ENCODE assay signal across 1 cellular context in the genomic region with DNA sequence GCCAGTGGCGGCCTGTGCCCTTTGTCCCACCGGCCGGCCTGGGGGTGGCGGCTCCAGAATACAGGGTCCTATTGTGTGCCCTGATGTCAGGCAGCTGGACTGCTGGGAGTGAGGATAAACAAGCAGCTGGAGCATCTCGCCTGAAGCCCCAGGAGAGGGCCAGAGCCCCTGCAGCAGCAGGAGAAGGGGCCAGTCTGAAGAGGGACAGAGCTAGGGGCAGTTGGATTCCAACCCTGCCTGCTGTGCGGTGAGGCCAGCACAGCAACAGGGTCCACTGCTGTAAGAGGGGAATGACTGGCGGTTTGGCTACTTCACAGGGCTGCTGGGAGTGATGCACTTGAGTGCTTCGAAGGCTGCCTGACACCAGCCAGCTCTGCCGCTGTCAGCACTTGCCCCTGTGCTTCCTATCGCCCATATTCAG.
TF ChIP-seq lines count a peak whose summit lies in the region.

No MANE protein-coding gene starts in this region.

TF ChIP-seq in HepG2, 621 proteins besides CTCF, POLR2A, EP300 and RAD21 (continued from another document and continues in another):
- TF ChIP-seq, protein P1, sequence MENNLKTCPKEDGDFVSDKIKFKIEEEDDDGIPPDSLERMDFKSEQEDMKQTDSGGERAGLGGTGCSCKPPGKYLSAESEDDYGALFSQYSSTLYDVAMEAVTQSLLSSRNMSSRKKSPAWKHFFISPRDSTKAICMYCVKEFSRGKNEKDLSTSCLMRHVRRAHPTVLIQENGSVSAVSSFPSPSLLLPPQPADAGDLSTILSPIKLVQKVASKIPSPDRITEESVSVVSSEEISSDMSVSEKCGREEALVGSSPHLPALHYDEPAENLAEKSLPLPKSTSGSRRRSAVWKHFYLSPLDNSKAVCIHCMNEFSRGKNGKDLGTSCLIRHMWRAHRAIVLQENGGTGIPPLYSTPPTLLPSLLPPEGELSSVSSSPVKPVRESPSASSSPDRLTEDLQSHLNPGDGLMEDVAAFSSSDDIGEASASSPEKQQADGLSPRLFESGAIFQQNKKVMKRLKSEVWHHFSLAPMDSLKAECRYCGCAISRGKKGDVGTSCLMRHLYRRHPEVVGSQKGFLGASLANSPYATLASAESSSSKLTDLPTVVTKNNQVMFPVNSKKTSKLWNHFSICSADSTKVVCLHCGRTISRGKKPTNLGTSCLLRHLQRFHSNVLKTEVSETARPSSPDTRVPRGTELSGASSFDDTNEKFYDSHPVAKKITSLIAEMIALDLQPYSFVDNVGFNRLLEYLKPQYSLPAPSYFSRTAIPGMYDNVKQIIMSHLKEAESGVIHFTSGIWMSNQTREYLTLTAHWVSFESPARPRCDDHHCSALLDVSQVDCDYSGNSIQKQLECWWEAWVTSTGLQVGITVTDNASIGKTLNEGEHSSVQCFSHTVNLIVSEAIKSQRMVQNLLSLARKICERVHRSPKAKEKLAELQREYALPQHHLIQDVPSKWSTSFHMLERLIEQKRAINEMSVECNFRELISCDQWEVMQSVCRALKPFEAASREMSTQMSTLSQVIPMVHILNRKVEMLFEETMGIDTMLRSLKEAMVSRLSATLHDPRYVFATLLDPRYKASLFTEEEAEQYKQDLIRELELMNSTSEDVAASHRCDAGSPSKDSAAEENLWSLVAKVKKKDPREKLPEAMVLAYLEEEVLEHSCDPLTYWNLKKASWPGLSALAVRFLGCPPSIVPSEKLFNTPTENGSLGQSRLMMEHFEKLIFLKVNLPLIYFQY (CRISPR knock-in tag; IDR thresholded peaks at IDR 0.05; ENCODE audit: borderline replicate concordance), result no peak
- TF ChIP-seq CENPT (CRISPR knock-in tag; IDR thresholded peaks at IDR 0.05; ENCODE audit: low read depth), result no peak
- no peak for TF ChIP-seq ZNF382 (CRISPR knock-in tag; IDR thresholded peaks at IDR 0.05; ENCODE audit: borderline replicate concordance)
- TF ChIP-seq ZC3H13 (CRISPR knock-in tag; IDR thresholded peaks at IDR 0.05), result no peak
- no peak for TF ChIP-seq SMARCE1 (IDR thresholded peaks at IDR 0.05; ENCODE audit: borderline replicate concordance)
- 0 out of 2 replicates have a peak, but pooled peaks have one; percentile 47 for TF ChIP-seq ZNF296 (CRISPR knock-in tag; conservative IDR thresholded peaks at IDR 0.05)
- TF ChIP-seq MED8 (CRISPR knock-in tag; IDR thresholded peaks at IDR 0.05; ENCODE audit: insufficient replicate concordance), result no peak
- TF ChIP-seq, protein P2, sequence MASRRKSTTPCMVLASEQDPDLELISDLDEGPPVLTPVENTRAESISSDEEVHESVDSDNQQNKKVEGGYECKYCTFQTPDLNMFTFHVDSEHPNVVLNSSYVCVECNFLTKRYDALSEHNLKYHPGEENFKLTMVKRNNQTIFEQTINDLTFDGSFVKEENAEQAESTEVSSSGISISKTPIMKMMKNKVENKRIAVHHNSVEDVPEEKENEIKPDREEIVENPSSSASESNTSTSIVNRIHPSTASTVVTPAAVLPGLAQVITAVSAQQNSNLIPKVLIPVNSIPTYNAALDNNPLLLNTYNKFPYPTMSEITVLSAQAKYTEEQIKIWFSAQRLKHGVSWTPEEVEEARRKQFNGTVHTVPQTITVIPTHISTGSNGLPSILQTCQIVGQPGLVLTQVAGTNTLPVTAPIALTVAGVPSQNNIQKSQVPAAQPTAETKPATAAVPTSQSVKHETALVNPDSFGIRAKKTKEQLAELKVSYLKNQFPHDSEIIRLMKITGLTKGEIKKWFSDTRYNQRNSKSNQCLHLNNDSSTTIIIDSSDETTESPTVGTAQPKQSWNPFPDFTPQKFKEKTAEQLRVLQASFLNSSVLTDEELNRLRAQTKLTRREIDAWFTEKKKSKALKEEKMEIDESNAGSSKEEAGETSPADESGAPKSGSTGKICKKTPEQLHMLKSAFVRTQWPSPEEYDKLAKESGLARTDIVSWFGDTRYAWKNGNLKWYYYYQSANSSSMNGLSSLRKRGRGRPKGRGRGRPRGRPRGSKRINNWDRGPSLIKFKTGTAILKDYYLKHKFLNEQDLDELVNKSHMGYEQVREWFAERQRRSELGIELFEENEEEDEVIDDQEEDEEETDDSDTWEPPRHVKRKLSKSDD (CRISPR knock-in tag; IDR thresholded peaks at IDR 0.05; ENCODE audit: low read depth), result no peak
- no peak for TF ChIP-seq SMAD9 (CRISPR knock-in tag; IDR thresholded peaks at IDR 0.05)
- TF ChIP-seq, protein P3, sequence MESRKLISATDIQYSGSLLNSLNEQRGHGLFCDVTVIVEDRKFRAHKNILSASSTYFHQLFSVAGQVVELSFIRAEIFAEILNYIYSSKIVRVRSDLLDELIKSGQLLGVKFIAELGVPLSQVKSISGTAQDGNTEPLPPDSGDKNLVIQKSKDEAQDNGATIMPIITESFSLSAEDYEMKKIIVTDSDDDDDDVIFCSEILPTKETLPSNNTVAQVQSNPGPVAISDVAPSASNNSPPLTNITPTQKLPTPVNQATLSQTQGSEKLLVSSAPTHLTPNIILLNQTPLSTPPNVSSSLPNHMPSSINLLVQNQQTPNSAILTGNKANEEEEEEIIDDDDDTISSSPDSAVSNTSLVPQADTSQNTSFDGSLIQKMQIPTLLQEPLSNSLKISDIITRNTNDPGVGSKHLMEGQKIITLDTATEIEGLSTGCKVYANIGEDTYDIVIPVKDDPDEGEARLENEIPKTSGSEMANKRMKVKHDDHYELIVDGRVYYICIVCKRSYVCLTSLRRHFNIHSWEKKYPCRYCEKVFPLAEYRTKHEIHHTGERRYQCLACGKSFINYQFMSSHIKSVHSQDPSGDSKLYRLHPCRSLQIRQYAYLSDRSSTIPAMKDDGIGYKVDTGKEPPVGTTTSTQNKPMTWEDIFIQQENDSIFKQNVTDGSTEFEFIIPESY (CRISPR knock-in tag; IDR thresholded peaks at IDR 0.05), result no peak
- 0 out of 2 replicates have a peak, but pooled peaks have one; percentile 24 for TF ChIP-seq BCL6 (CRISPR knock-in tag; IDR thresholded peaks at IDR 0.05)
- no peak for TF ChIP-seq ZNF30 (CRISPR knock-in tag; IDR thresholded peaks at IDR 0.05)
- no peak for TF ChIP-seq NR2F2 (IDR thresholded peaks at IDR 0.05; ENCODE audit: borderline replicate concordance, low read depth)
- TF ChIP-seq HNRNPH1 (optimal IDR thresholded peaks at IDR 0.05; ENCODE audit: low read depth, low read length), result no peak
- peak in 1 of 2 experiments; percentile 28; a peak in 1 of 4 replicates for TF ChIP-seq KLF16 (CRISPR knock-in tag; IDR thresholded peaks at IDR 0.05)
- TF ChIP-seq IRX3 (CRISPR knock-in tag; IDR thresholded peaks at IDR 0.05; ENCODE audit: borderline replicate concordance, low read depth), result no peak
- no peak for TF ChIP-seq MXI1 (IDR thresholded peaks at IDR 0.05; ENCODE audit: borderline replicate concordance, low read depth, low read length)
- TF ChIP-seq NFKBIZ (CRISPR knock-in tag; IDR thresholded peaks at IDR 0.05), result no peak
- TF ChIP-seq, protein P4, sequence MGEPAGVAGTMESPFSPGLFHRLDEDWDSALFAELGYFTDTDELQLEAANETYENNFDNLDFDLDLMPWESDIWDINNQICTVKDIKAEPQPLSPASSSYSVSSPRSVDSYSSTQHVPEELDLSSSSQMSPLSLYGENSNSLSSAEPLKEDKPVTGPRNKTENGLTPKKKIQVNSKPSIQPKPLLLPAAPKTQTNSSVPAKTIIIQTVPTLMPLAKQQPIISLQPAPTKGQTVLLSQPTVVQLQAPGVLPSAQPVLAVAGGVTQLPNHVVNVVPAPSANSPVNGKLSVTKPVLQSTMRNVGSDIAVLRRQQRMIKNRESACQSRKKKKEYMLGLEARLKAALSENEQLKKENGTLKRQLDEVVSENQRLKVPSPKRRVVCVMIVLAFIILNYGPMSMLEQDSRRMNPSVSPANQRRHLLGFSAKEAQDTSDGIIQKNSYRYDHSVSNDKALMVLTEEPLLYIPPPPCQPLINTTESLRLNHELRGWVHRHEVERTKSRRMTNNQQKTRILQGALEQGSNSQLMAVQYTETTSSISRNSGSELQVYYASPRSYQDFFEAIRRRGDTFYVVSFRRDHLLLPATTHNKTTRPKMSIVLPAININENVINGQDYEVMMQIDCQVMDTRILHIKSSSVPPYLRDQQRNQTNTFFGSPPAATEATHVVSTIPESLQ (CRISPR knock-in tag; conservative IDR thresholded peaks at IDR 0.05), result no peak
- TF ChIP-seq ZNF282 (IDR thresholded peaks at IDR 0.05; ENCODE audit: partially characterized antibody), result no peak
- TF ChIP-seq, protein P5, sequence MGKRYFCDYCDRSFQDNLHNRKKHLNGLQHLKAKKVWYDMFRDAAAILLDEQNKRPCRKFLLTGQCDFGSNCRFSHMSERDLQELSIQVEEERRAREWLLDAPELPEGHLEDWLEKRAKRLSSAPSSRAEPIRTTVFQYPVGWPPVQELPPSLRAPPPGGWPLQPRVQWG (CRISPR knock-in tag; IDR thresholded peaks at IDR 0.05; ENCODE audit: borderline replicate concordance, low read depth), result no peak
- TF ChIP-seq ZNF530 (CRISPR knock-in tag; IDR thresholded peaks at IDR 0.05; ENCODE audit: low read depth), result no peak
- no peak for TF ChIP-seq KLF12 (CRISPR knock-in tag; IDR thresholded peaks at IDR 0.05; ENCODE audit: borderline replicate concordance)
- no peak for TF ChIP-seq POGZ (CRISPR knock-in tag; IDR thresholded peaks at IDR 0.05)
- TF ChIP-seq RBAK (CRISPR knock-in tag; IDR thresholded peaks at IDR 0.05), result no peak
- TF ChIP-seq, protein P6, sequence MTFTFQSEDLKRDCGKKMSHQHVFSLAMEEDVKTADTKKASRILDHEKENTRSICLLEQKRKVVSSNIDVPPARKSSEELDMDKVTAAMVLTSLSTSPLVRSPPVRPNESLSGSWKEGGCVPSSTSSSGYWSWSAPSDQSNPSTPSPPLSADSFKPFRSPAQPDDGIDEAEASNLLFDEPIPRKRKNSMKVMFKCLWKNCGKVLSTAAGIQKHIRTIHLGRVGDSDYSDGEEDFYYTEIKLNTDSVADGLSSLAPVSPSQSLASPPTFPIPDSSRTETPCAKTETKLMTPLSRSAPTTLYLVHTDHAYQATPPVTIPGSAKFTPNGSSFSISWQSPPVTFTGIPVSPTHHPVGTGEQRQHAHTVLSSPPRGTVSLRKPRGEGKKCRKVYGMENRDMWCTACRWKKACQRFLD (CRISPR knock-in tag; IDR thresholded peaks at IDR 0.05; ENCODE audit: borderline replicate concordance), result no peak
- TF ChIP-seq, protein P7, sequence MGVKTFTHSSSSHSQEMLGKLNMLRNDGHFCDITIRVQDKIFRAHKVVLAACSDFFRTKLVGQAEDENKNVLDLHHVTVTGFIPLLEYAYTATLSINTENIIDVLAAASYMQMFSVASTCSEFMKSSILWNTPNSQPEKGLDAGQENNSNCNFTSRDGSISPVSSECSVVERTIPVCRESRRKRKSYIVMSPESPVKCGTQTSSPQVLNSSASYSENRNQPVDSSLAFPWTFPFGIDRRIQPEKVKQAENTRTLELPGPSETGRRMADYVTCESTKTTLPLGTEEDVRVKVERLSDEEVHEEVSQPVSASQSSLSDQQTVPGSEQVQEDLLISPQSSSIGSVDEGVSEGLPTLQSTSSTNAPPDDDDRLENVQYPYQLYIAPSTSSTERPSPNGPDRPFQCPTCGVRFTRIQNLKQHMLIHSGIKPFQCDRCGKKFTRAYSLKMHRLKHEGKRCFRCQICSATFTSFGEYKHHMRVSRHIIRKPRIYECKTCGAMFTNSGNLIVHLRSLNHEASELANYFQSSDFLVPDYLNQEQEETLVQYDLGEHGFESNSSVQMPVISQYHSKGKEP (CRISPR knock-in tag; IDR thresholded peaks at IDR 0.05), result no peak
- TF ChIP-seq ZNF549 (CRISPR knock-in tag; IDR thresholded peaks at IDR 0.05), result no peak
- TF ChIP-seq ARHGAP35 (CRISPR knock-in tag; IDR thresholded peaks at IDR 0.05; ENCODE audit: borderline replicate concordance), result no peak
- no peak for TF ChIP-seq SYNCRIP (IDR thresholded peaks at IDR 0.05; ENCODE audit: insufficient read depth, low read depth, low read length)
- no peak for TF ChIP-seq FOXC1 (CRISPR knock-in tag; IDR thresholded peaks at IDR 0.05; ENCODE audit: borderline replicate concordance)
- no peak for TF ChIP-seq SP1 (IDR thresholded peaks at IDR 0.05)
- no peak for TF ChIP-seq SP1 (CRISPR knock-in tag; IDR thresholded peaks at IDR 0.05)
- TF ChIP-seq ZNF792 (CRISPR knock-in tag; IDR thresholded peaks at IDR 0.05), result no peak
- TF ChIP-seq ZNF468 (CRISPR knock-in tag; IDR thresholded peaks at IDR 0.05), result no peak
- no peak for TF ChIP-seq GFI1 (CRISPR knock-in tag; IDR thresholded peaks at IDR 0.05; ENCODE audit: borderline replicate concordance)
- TF ChIP-seq, protein P8, sequence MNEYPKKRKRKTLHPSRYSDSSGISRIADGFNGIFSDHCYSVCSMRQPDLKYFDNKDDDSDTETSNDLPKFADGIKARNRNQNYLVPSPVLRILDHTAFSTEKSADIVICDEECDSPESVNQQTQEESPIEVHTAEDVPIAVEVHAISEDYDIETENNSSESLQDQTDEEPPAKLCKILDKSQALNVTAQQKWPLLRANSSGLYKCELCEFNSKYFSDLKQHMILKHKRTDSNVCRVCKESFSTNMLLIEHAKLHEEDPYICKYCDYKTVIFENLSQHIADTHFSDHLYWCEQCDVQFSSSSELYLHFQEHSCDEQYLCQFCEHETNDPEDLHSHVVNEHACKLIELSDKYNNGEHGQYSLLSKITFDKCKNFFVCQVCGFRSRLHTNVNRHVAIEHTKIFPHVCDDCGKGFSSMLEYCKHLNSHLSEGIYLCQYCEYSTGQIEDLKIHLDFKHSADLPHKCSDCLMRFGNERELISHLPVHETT (CRISPR knock-in tag; conservative IDR thresholded peaks at IDR 0.05), result no peak
- peak; percentile 38; the same call in 1 of the 2 replicates for TF ChIP-seq ZFX (CRISPR knock-in tag; IDR thresholded peaks at IDR 0.05; ENCODE audit: low read depth)
- TF ChIP-seq ZNF768 (CRISPR knock-in tag; IDR thresholded peaks at IDR 0.05), result no peak
- TF ChIP-seq PAF1 (CRISPR knock-in tag; IDR thresholded peaks at IDR 0.05), result no peak
- no peak for TF ChIP-seq TEAD2 (CRISPR knock-in tag; IDR thresholded peaks at IDR 0.05)
- TF ChIP-seq, protein P9, sequence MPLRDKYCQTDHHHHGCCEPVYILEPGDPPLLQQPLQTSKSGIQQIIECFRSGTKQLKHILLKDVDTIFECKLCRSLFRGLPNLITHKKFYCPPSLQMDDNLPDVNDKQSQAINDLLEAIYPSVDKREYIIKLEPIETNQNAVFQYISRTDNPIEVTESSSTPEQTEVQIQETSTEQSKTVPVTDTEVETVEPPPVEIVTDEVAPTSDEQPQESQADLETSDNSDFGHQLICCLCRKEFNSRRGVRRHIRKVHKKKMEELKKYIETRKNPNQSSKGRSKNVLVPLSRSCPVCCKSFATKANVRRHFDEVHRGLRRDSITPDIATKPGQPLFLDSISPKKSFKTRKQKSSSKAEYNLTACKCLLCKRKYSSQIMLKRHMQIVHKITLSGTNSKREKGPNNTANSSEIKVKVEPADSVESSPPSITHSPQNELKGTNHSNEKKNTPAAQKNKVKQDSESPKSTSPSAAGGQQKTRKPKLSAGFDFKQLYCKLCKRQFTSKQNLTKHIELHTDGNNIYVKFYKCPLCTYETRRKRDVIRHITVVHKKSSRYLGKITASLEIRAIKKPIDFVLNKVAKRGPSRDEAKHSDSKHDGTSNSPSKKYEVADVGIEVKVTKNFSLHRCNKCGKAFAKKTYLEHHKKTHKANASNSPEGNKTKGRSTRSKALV (CRISPR knock-in tag; IDR thresholded peaks at IDR 0.05), result no peak
- no peak for TF ChIP-seq GATA4 (IDR thresholded peaks at IDR 0.05; ENCODE audit: borderline replicate concordance, low read depth)
- TF ChIP-seq ZNF251 (CRISPR knock-in tag; IDR thresholded peaks at IDR 0.05), result no peak
- no peak for TF ChIP-seq MTF2 (CRISPR knock-in tag; IDR thresholded peaks at IDR 0.05; ENCODE audit: borderline replicate concordance)
- TF ChIP-seq ZNF598 (CRISPR knock-in tag; IDR thresholded peaks at IDR 0.05; ENCODE audit: borderline replicate concordance), result no peak
- no peak for TF ChIP-seq ELF1 (CRISPR knock-in tag; IDR thresholded peaks at IDR 0.05)
- no peak for TF ChIP-seq NCOA2 (CRISPR knock-in tag; IDR thresholded peaks at IDR 0.05)
- no peak; the same call in 1 of the 2 replicates for TF ChIP-seq KDM2A (CRISPR knock-in tag; IDR thresholded peaks at IDR 0.05; ENCODE audit: borderline replicate concordance, low read depth)
- no peak for TF ChIP-seq EHMT2 (IDR thresholded peaks at IDR 0.05; ENCODE audit: borderline replicate concordance, low read depth, low read length)
- TF ChIP-seq SPEN (CRISPR knock-in tag; IDR thresholded peaks at IDR 0.05; ENCODE audit: low read depth), result no peak
- TF ChIP-seq ZFP82 (CRISPR knock-in tag; IDR thresholded peaks at IDR 0.05; ENCODE audit: borderline replicate concordance), result no peak
